Comparison of ENCODE assay signal across 5 cellular contexts in the genomic region with DNA sequence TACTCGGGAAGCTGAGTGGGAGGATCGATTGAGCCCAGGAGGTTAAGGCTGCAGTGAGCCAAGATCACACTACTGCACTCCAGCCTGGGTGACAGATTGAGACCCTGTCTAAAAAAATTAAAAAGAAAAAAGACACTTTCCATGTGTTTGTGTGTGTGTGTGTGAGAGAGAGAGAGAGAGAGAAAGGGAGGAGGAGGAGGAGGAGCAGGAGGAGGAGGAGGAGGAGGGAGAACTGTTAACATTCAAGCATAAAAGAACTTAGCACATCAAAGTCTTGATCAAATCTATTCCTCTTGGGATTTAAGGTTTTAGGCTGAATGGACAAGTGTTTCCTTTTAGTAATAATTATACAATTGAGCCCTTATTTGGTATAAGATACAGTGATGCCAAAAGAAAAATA.
"Had no signal": no experiment of that assay in that cellular context is flagged by ENCODE, and none has a peak within 500 bp of the region (broad histone marks: within the 10 kb centered on the region; RNA-seq: fewer than 3 reads in every experiment).

No MANE protein-coding gene starts in this region.

- H3K4me1 Mint-ChIP-seq: H9 had no signal

- DNase-seq: GM23248, H9, HCEC 1CT, IMR-90, KBM-7 had no signal

- H3K4me3 Mint-ChIP-seq: H9 had no signal
